18 cellular contexts compared by ENCODE assay signal in the genomic region with DNA sequence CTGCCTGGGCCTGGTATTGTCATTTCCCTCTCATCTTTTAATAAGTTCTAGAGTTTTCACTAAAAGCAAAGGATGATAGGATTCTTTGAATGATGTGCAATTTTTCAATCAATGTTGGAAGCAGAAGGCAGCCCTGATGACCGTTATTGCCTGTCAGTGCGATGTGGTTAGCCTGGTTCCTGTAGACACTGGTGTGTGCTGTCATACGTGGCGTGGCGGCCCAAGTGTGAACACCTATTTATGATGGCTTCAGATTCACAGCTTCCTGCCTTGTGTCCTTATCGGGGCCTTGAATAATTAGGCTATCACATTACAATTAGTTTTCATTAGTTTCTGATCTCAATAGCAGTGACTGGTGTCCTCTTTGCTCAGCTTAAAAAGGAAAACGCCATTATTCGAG.
DNase-seq lines count a peak whose midpoint lies in the region; ATAC-seq and TF ChIP-seq lines count a peak whose summit lies in the region.
"Had no signal": no experiment of that assay in that cellular context is flagged by ENCODE, and none has a peak within 500 bp of the region (broad histone marks: within the 10 kb centered on the region; RNA-seq: fewer than 3 reads in every experiment).

No MANE protein-coding gene starts in this region.

- H3K4me1 Mint-ChIP-seq in stimulated activated naive CD8-positive, alpha-beta T cell treated with anti-CD3 and anti-CD28 coated beads, Interleukin-15, amount 100 ng/mL, for 72 hours, result no peaks in the 10 kb centered on the region

- POLR2A ChIA-PET in A673 (lab: Charles Lee; ENCODE audit: low non-redundant PET), result no interaction called here

- H3K36me3 ChIP-seq in cardiac muscle cell (peaks cover 27% of the 10 kb centered on the region), A673 (ENCODE audit: insufficient read depth, low read length, poor library complexity, severe bottlenecking) (no peaks in the 10 kb centered on the region)

- intact Hi-C loops in Right ventricle myocardium superior (cut with DNase I), result no loop called here
- intact Hi-C loops in A673 (cut with micrococcal nuclease; ENCODE audit: unreplicated experiment), result loop anchor here (10.0 kb wide), 1 partner anchor 55 kb away; no protein-coding TSS in a partner anchor

- no peak overlapping the region for H3K27ac Mint-ChIP-seq in stimulated activated naive CD8-positive, alpha-beta T cell treated with anti-CD3 and anti-CD28 coated beads, Interleukin-15, amount 100 ng/mL, for 72 hours
- H3K27ac Mint-ChIP-seq: GM23338; T-helper 1 cell treated with Interleukin-12 subunit alpha and Interleukin-12 subunit beta and Interleukin-4 antibody, amounts not matched to agents 30 μg/mL and 1 μg/mL, for 36 hours had no signal

- H3K9me3 Mint-ChIP-seq in stimulated activated naive CD8-positive, alpha-beta T cell treated with anti-CD3 and anti-CD28 coated beads, Interleukin-15, amount 100 ng/mL, for 72 hours, result no peaks in the 10 kb centered on the region
- H3K9me3 Mint-ChIP-seq: GM23338; T-helper 1 cell treated with Interleukin-12 subunit alpha and Interleukin-12 subunit beta and Interleukin-4 antibody, amounts not matched to agents 30 μg/mL and 1 μg/mL, for 36 hours had no signal

- H3K9me3 ChIP-seq in cardiac muscle cell (ENCODE audit: low read depth) (no peaks in the 10 kb centered on the region), A673 (ENCODE audit: low read depth, low read length, poor library complexity, severe bottlenecking) (no peaks in the 10 kb centered on the region)

- no peaks in the 10 kb centered on the region for H3K27me3 ChIP-seq in cardiac muscle cell
- no peaks in the 10 kb centered on the region for H3K27me3 ChIP-seq in A673 (replicated peaks; ENCODE audit: insufficient read depth, low read depth, low read length, poor library complexity)

- no peak for ATAC-seq in Right ventricle myocardium superior (ENCODE audit: poor library complexity)
- peak; percentile 51 for ATAC-seq in HG02798 (IDR thresholded peaks at IDR 0.05; ENCODE audit: poor library complexity, unreplicated experiment)
- ATAC-seq in stimulated activated naive CD8-positive, alpha-beta T cell treated with anti-CD3 and anti-CD28 coated beads, Interleukin-15, amount 100 ng/mL, for 72 hours, result no peak
- ATAC-seq in HG03521 (IDR thresholded peaks at IDR 0.05; ENCODE audit: unreplicated experiment), result no peak
- ATAC-seq: K562 had no signal

- CTCF ChIA-PET in A673 (lab: Charles Lee), result no interaction called here

- BruUV-seq in A673 (replicated peaks; lab: Mats Ljungman, UMichigan), result no TSS peak

- H3K27me3 Mint-ChIP-seq in stimulated activated naive CD8-positive, alpha-beta T cell treated with anti-CD3 and anti-CD28 coated beads, Interleukin-15, amount 100 ng/mL, for 72 hours, result no peaks in the 10 kb centered on the region

- DNase-seq in cardiac muscle cell (ENCODE audit: low read depth in 1 of 2, low spot score in 1 of 2) (no peak), Right ventricle myocardium superior (no peak), germinal center (ENCODE audit: low spot score) (peak; percentile 18), NCI-H345 treated with DMSO at 0.1 percent for 48 hours (lab: John Stamatoyannopoulos, UW; ENCODE audit: unreplicated experiment) (no peak), A673 (ENCODE audit: low spot score) (no peak)
- DNase-seq in stimulated activated naive CD8-positive, alpha-beta T cell treated with anti-CD3 and anti-CD28 coated beads, Interleukin-15, amount 100 ng/mL, for 72 hours, result no peak
- DNase-seq: GF-D8, NCI-H1694, NCI-H2107, NCI-H226, NCI-H526 treated with DMSO at 0.1 percent for 48 hours, SHP77 treated with DMSO at 0.1 percent for 48 hours had no signal

- no peak for TF ChIP-seq CTCF in cardiac muscle cell (IDR thresholded peaks at IDR 0.05; ENCODE audit: low read depth, low read length)
- TF ChIP-seq CTCF in A673 (conservative IDR thresholded peaks at IDR 0.05; ENCODE audit: low read depth, low read length), result no peak

- H3K4me3 ChIP-seq in cardiac muscle cell (no peak overlapping the region), A673 (ENCODE audit: low read depth, low read length, poor library complexity, severe bottlenecking) (no peak overlapping the region)
- H3K4me3 ChIP-seq: GM23338, K562 had no signal

- H3K4me1 ChIP-seq in cardiac muscle cell (ENCODE audit: low read depth), result peaks cover 15% of the 10 kb centered on the region
- no peaks in the 10 kb centered on the region for H3K4me1 ChIP-seq in A673 (ENCODE audit: insufficient read depth, low read length, poor library complexity, severe bottlenecking)

- no peak overlapping the region for H3K4me3 Mint-ChIP-seq in stimulated activated naive CD8-positive, alpha-beta T cell treated with anti-CD3 and anti-CD28 coated beads, Interleukin-15, amount 100 ng/mL, for 72 hours
- H3K4me3 Mint-ChIP-seq: GM23338; T-helper 1 cell treated with Interleukin-12 subunit alpha and Interleukin-12 subunit beta and Interleukin-4 antibody, amounts not matched to agents 30 μg/mL and 1 μg/mL, for 36 hours had no signal

- H3K27ac ChIP-seq in cardiac muscle cell, result peak overlapping the region; percentile 55
- H3K27ac ChIP-seq in A673 (ENCODE audit: low read depth, low read length, poor library complexity, severe bottlenecking), result no peak overlapping the region
- H3K27ac ChIP-seq: C4-2B had no signal
